ENCODE assay signal across 22 cellular contexts in the genomic region with DNA sequence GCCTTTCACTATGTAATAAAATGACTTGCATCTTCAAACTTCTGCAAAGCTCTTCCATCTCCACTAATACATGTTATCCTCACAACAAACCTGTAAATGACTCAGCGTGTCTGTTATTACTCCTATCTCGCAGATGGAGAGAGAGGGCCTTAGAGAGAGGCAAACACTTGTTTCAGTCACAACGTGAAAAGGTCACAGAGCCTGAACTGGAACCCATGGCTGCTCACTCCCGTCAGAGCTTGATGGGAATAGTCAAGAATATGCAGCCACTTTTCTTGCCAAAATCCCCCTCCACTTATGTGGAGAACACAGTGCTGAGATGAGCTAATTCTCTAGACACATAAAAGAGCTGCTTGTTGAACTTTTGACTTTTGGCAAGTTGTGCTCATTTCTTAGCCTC.
DNase-seq lines count a peak whose midpoint lies in the region; ATAC-seq and TF ChIP-seq lines count a peak whose summit lies in the region.
"Had no signal": no experiment of that assay in that cellular context is flagged by ENCODE, and none has a peak within 500 bp of the region (broad histone marks: within the 10 kb centered on the region; RNA-seq: fewer than 3 reads in every experiment).

No MANE protein-coding gene starts in this region.

- H3K27ac ChIP-seq in gastroesophageal sphincter (peak overlapping the region; percentile 84 to 87 (median 86)), uterus (peak overlapping the region; percentile 84 to 88)
- H3K27ac ChIP-seq: pancreas, suprapubic skin had no signal

- ATAC-seq in gastroesophageal sphincter (peak; percentile 22), omental fat pad (ENCODE audit: low FRiP score) (peak; percentile 46), GM18909 (IDR thresholded peaks at IDR 0.05; ENCODE audit: poor library complexity, unreplicated experiment) (no peak), HG02588 (IDR thresholded peaks at IDR 0.05; ENCODE audit: unreplicated experiment) (no peak)
- ATAC-seq: CD8-positive, alpha-beta T cell; GM23338; naive thymus-derived CD4-positive, alpha-beta T cell; pancreas had no signal

- TF ChIP-seq POLR2A in gastroesophageal sphincter (IDR thresholded peaks at IDR 0.05) (no peak), uterus (IDR thresholded peaks at IDR 0.05) (no peak)

- H3K36me3 ChIP-seq in gastroesophageal sphincter: no peaks in the 10 kb centered on the region
- H3K36me3 ChIP-seq in uterus: no peaks in the 10 kb centered on the region
- H3K36me3 ChIP-seq: pancreas, suprapubic skin had no signal

- no peak overlapping the region for H3K4me3 ChIP-seq in gastroesophageal sphincter
- H3K4me3 ChIP-seq in uterus: no peak overlapping the region
- H3K4me3 ChIP-seq: GM23338, pancreas, suprapubic skin had no signal

- no peaks in the 10 kb centered on the region for H3K9me3 ChIP-seq in gastroesophageal sphincter
- H3K9me3 ChIP-seq in uterus: no peaks in the 10 kb centered on the region
- H3K9me3 ChIP-seq: pancreas, suprapubic skin had no signal

- H3K4me1 ChIP-seq in gastroesophageal sphincter: peaks cover 30 to 99% (median 61%) of the 10 kb centered on the region in 3 donors
- peaks cover 9 to 20% of the 10 kb centered on the region in 2 donors for H3K4me1 ChIP-seq in uterus
- H3K4me1 ChIP-seq: pancreas had no signal

- no peaks in the 10 kb centered on the region for H3K27me3 ChIP-seq in gastroesophageal sphincter
- no peaks in the 10 kb centered on the region for H3K27me3 ChIP-seq in uterus
- H3K27me3 ChIP-seq: pancreas, suprapubic skin had no signal

- intact Hi-C loops in uterus (cut with DNase I; ENCODE audit: low total_unique reads): no loop called here

- DNase-seq in astrocyte of the hippocampus (ENCODE audit: low read depth, low spot score) (peak; percentile 31), omental fat pad (ENCODE audit: low spot score) (no peak), uterus (peak; percentile 48 to 77), DMS 273 treated with DMSO at 0.1 percent for 48 hours (lab: John Stamatoyannopoulos, UW) (no peak)
- DNase-seq: activated CD4-positive, CD25-positive, alpha-beta regulatory T cell; activated naive CD4-positive, alpha-beta T cell treated with anti-CD3 and anti-CD28 coated beads, Interleukin-2, amount 50 U/mL, for 16 hours; activated T-cell treated with anti-CD3 and anti-CD28 coated beads, Interleukin-2, amount 50 U/mL, for 48 hours; CD8-positive, alpha-beta T cell; DMS79 treated with DMSO at 0.1 percent for 48 hours; immature natural killer cell; naive thymus-derived CD4-positive, alpha-beta T cell; NCI-H1105; NCI-H2081 treated with DMSO at 0.1 percent for 48 hours; NCI-H510A treated with DMSO at 0.1 percent for 48 hours; pancreas; stimulated activated CD4-positive, alpha-beta T cell treated with anti-CD3 and anti-CD28 coated beads, Interleukin-4, amount 100 ng/mL, for 24 hours; T-helper 9 cell had no signal

- no peak for TF ChIP-seq EP300 in gastroesophageal sphincter (IDR thresholded peaks at IDR 0.05)

- TF ChIP-seq CTCF in gastroesophageal sphincter (IDR thresholded peaks at IDR 0.05): no peak
- no peak for TF ChIP-seq CTCF in omental fat pad (IDR thresholded peaks at IDR 0.05)
- TF ChIP-seq CTCF in uterus (IDR thresholded peaks at IDR 0.05): peak in 1 of 4 experiments; percentile 9

- 41% methylated on average over 4 of the region's 4 CpGs; no CpG with 5 or more reads in 1 of the 2 donors for WGBS in gastroesophageal sphincter (ENCODE audit: low coverage in 1 of 2), 2 donors

Comparison
In these comparisons a context has a peak if more than half of its experiments do, and no peak if none do; other contexts are left out.
1. DNase-seq: peak in astrocyte of the hippocampus (single experiment) and uterus (2 of 2); none in omental fat pad (single experiment) and DMS 273 treated with DMSO at 0.1 percent for 48 hours (single experiment).
2. ATAC-seq: peak in gastroesophageal sphincter (single experiment) and omental fat pad (single experiment); none in GM18909 (single experiment) and HG02588 (single experiment).